ENCODE assay signal across 20 cellular contexts in the genomic region with DNA sequence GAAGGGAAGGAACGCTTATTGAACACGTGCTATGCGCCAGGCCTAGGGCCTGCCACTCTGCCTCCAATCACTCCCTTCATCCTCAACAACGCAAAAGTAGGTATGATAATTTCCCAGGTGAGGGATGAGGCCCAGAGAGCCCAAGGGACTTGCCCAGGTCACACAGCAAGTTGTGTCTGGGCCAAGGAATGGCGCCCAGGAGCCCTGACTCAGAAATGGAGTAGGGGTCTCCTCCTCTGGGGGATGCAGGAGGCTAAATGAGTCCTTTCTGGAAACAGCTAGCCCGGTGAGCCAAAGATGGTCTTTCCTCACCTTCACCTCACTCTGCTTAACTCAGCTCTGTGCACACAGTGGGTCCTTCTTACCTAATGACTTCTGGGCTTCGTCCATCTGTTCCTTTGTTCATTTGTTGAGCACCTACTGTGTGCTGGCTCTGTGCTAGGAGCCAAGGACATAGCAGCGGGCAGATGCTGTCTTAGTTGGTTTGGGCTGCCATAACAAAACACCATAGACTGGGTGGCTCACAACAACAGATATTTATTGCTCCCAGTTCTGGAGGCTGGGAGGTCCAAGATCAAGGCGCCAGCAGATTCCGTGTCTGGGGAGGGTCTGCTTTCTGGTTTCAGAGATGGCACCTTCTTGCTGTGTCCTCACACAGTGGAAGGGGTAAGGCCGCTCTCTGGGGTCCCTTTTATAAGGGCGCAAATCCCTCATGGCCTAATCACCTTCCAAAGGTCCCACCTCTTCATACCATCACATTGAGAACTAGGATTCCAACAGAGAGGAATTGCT.
"Had no signal": no experiment of that assay in that cellular context is flagged by ENCODE, and none has a peak within 500 bp of the region (broad histone marks: within the 10 kb centered on the region; RNA-seq: fewer than 3 reads in every experiment).

No MANE protein-coding gene starts in this region.

- H3K4me3 ChIP-seq: esophagus muscularis mucosa, mucosa of descending colon, pancreas, thyroid gland, uterus had no signal

- H3K27ac ChIP-seq: epithelial cell of prostate, pancreas, thyroid gland had no signal

- H3K9me3 Mint-ChIP-seq: dendritic cell treated with granulocyte-macrophage colony-stimulating factor and Interleukin-4, amounts not matched to agents 40 ng/mL and 50 ng/mL, for 4 days; effector memory CD8-positive, alpha-beta T cell; immature natural killer cell had no signal

- DNase-seq: cerebellar nuclear complex; effector memory CD8-positive, alpha-beta T cell; immature natural killer cell; mammary epithelial cell; mucosa of descending colon; naive thymus-derived CD8-positive, alpha-beta T cell; occipital lobe; pancreas; small intestine; stimulated activated CD4-positive, alpha-beta T cell treated with anti-CD3 and anti-CD28 coated beads, Interleukin-2, amount 100 ng/mL, for 48 hours; stimulated activated naive CD4-positive, alpha-beta T cell treated with Interleukin-2 at 50 U/mL for 16 hours; thyroid gland had no signal

- H3K27ac Mint-ChIP-seq: dendritic cell treated with granulocyte-macrophage colony-stimulating factor and Interleukin-4, amounts not matched to agents 40 ng/mL and 50 ng/mL, for 4 days; effector memory CD8-positive, alpha-beta T cell; immature natural killer cell; naive thymus-derived CD8-positive, alpha-beta T cell; type B pancreatic cell had no signal

- H3K4me1 ChIP-seq: esophagus muscularis mucosa, pancreas, thyroid gland had no signal

- H3K36me3 ChIP-seq: esophagus muscularis mucosa, pancreas, thyroid gland, uterus had no signal

- H3K9me3 ChIP-seq: esophagus muscularis mucosa, mucosa of descending colon, pancreas, thyroid gland, uterus had no signal

- FAIRE-seq: colon, keratinocyte, pancreas, small intestine had no signal

- H3K36me3 Mint-ChIP-seq: immature natural killer cell; naive thymus-derived CD8-positive, alpha-beta T cell; type B pancreatic cell had no signal

- H3K27me3 Mint-ChIP-seq: naive thymus-derived CD8-positive, alpha-beta T cell had no signal

- H3K4me1 Mint-ChIP-seq: immature natural killer cell had no signal

- ATAC-seq: effector memory CD8-positive, alpha-beta T cell; left colon; mucosa of descending colon; naive thymus-derived CD8-positive, alpha-beta T cell; pancreas had no signal

- H3K27me3 ChIP-seq: esophagus muscularis mucosa, pancreas, thyroid gland, uterus had no signal

- H3K4me3 Mint-ChIP-seq: dendritic cell treated with granulocyte-macrophage colony-stimulating factor and Interleukin-4, amounts not matched to agents 40 ng/mL and 50 ng/mL, for 4 days; effector memory CD8-positive, alpha-beta T cell; immature natural killer cell; naive thymus-derived CD8-positive, alpha-beta T cell; type B pancreatic cell had no signal
